28 cellular contexts compared by ENCODE assay signal in genomic region chr12:82857276-82857675, GRCh38.
DNase-seq lines count a peak whose midpoint lies in the region; ATAC-seq and TF ChIP-seq lines count a peak whose summit lies in the region.
"Had no signal": no experiment of that assay in that cellular context is flagged by ENCODE, and none has a peak within 500 bp of the region (broad histone marks: within the 10 kb centered on the region; RNA-seq: fewer than 3 reads in every experiment).

No MANE protein-coding gene starts in this region.

- H4K20me1 ChIP-seq in hepatocyte (ENCODE audit: insufficient read depth, poor library complexity, severe bottlenecking), result no peaks in the 10 kb centered on the region

- H3K9me2 ChIP-seq in hepatocyte (replicated peaks; ENCODE audit: insufficient read depth), result no peaks in the 10 kb centered on the region

- CTCF ChIA-PET in WTC11 (lab: Charles Lee), result no interaction called here

- POLR2A ChIA-PET in WTC11 (lab: Charles Lee), result no interaction called here

- peak overlapping the region; percentile 16; the same call in 1 of the 2 replicates for H3K27ac Mint-ChIP-seq in WTC11
- peak overlapping the region; percentile 19 for H3K27ac Mint-ChIP-seq in neural crest cell (ENCODE audit: unreplicated experiment)
- H3K27ac Mint-ChIP-seq: activated CD4-positive, alpha-beta T cell treated with anti-CD3 and anti-CD28 coated beads, Interleukin-2, amount 10 ng/mL, durations not matched to agents 7 days and 5 days; activated CD8-positive, alpha-beta memory T cell treated with anti-CD3 and anti-CD28 coated beads, Interleukin-2, amount 10 ng/mL, durations not matched to agents 7 days and 5 days; CD8-positive, alpha-beta T cell had no signal

- TF ChIP-seq CTCF in WTC11 (IDR thresholded peaks at IDR 0.05) (no peak), hepatocyte (IDR thresholded peaks at IDR 0.05; ENCODE audit: poor library complexity) (no peak), neural crest cell (conservative IDR thresholded peaks at IDR 0.05) (no peak)

- H3K9me3 ChIP-seq in hepatocyte (ENCODE audit: low read depth), result no peaks in the 10 kb centered on the region
- H3K9me3 ChIP-seq: A549, thyroid gland had no signal

- no peak; the same call in 1 of the 2 replicates for ATAC-seq in WTC11
- ATAC-seq: A549; activated CD8-positive, alpha-beta memory T cell treated with anti-CD3 and anti-CD28 coated beads, Interleukin-2, amount 10 ng/mL, durations not matched to agents 7 days and 5 days; CD8-positive, alpha-beta T cell; K562; Right ventricle myocardium inferior had no signal

- H3K4me1 Mint-ChIP-seq in WTC11 (peaks cover 35% of the 10 kb centered on the region), neural crest cell (peaks cover 19% of the 10 kb centered on the region)
- H3K4me1 Mint-ChIP-seq: activated CD4-positive, alpha-beta T cell treated with anti-CD3 and anti-CD28 coated beads, Interleukin-2, amount 10 ng/mL, durations not matched to agents 7 days and 5 days; activated CD8-positive, alpha-beta memory T cell treated with anti-CD3 and anti-CD28 coated beads, Interleukin-2, amount 10 ng/mL, durations not matched to agents 7 days and 5 days had no signal

- H3K27me3 ChIP-seq in hepatocyte, result no peaks in the 10 kb centered on the region
- H3K27me3 ChIP-seq: cardiac muscle cell, thyroid gland had no signal

- 0 out of 2 replicates have a peak, but pooled peaks cover 4% of the 10 kb centered on the region for H3K9me3 Mint-ChIP-seq in WTC11
- H3K9me3 Mint-ChIP-seq in neural crest cell, result peaks cover 4% of the 10 kb centered on the region
- H3K9me3 Mint-ChIP-seq: activated CD4-positive, alpha-beta T cell treated with anti-CD3 and anti-CD28 coated beads, Interleukin-2, amount 10 ng/mL, durations not matched to agents 7 days and 5 days; CD8-positive, alpha-beta T cell had no signal

- H3K4me2 ChIP-seq in hepatocyte, result peak overlapping the region; percentile 3
- H3K4me2 ChIP-seq: A549, PC-9 had no signal

- H3K4me1 ChIP-seq in hepatocyte (ENCODE audit: insufficient read depth), result no peaks in the 10 kb centered on the region
- H3K4me1 ChIP-seq: thyroid gland had no signal

- peak; percentile 54 for DNase-seq in COLO829 (ENCODE audit: low spot score)
- no peak for DNase-seq in WTC11 (ENCODE audit: low spot score)
- no peak for DNase-seq in hepatocyte (ENCODE audit: low spot score)
- DNase-seq in neural crest cell (ENCODE audit: low read depth, low spot score), result peak; percentile 8
- no peak for DNase-seq in activated naive CD4-positive, alpha-beta T cell treated with Interleukin-2 at 50 U/mL for 16 hours
- DNase-seq in NCI-H1417 treated with DMSO at 0.1 percent for 48 hours (lab: John Stamatoyannopoulos, UW), result no peak
- DNase-seq in HUDEP-2 (lab: John Stamatoyannopoulos, UW; ENCODE audit: unreplicated experiment in 76 of 76), result no peak
- DNase-seq in globus pallidus (ENCODE audit: low spot score), result no peak
- DNase-seq: activated CD4-positive, alpha-beta T cell treated with anti-CD3 and anti-CD28 coated beads, Interleukin-2, amount 10 ng/mL, durations not matched to agents 7 days and 5 days; activated CD8-positive, alpha-beta memory T cell treated with anti-CD3 and anti-CD28 coated beads, Interleukin-2, amount 10 ng/mL, durations not matched to agents 7 days and 5 days; activated naive CD4-positive, alpha-beta T cell treated with anti-CD3 and anti-CD28 coated beads, Interleukin-2, amount 50 U/mL, for 16 hours; AML-193; amygdala; CD8-positive, alpha-beta T cell; cortex of kidney; DMS 273 treated with DMSO at 0.1 percent for 48 hours; NCI-H1092 treated with DMSO at 0.1 percent for 48 hours; NCI-H187 treated with DMSO at 0.1 percent for 48 hours; NCI-H524; NK-92 treated with Interleukin-12 subunit alpha and Interleukin-12 subunit beta, amount 100 ng/mL, for 24 hours; nucleus accumbens; PC-9; stimulated activated naive CD4-positive, alpha-beta T cell treated with Interleukin-2 at 50 U/mL for 16 hours; thyroid gland had no signal

- no peak overlapping the region for H2AFZ ChIP-seq in hepatocyte
- H2AFZ ChIP-seq: PC-9 had no signal

- WGBS in hepatocyte (ENCODE audit: low lambda C conversion rate, missing lambda C conversion rate), result 90% methylated on average over 7 of the region's 7 CpGs

- H3K4me3 ChIP-seq in hepatocyte, result no peak overlapping the region
- H3K4me3 ChIP-seq: A549, cardiac muscle cell, K562, PC-9, thyroid gland had no signal

- H3K27ac ChIP-seq in hepatocyte, result peak overlapping the region; percentile 34
- H3K27ac ChIP-seq: A549, cardiac muscle cell, PC-9 had no signal

- H3K27me3 Mint-ChIP-seq in WTC11 (ENCODE audit: low read depth), result peaks cover 14% of the 10 kb centered on the region
- no peaks in the 10 kb centered on the region for H3K27me3 Mint-ChIP-seq in neural crest cell (ENCODE audit: low read depth)
- H3K27me3 Mint-ChIP-seq: activated CD4-positive, alpha-beta T cell treated with anti-CD3 and anti-CD28 coated beads, Interleukin-2, amount 10 ng/mL, durations not matched to agents 7 days and 5 days; activated CD8-positive, alpha-beta memory T cell treated with anti-CD3 and anti-CD28 coated beads, Interleukin-2, amount 10 ng/mL, durations not matched to agents 7 days and 5 days had no signal

- no peaks in the 10 kb centered on the region for H3K36me3 ChIP-seq in hepatocyte (replicated peaks; ENCODE audit: insufficient read depth, low read depth)
- H3K36me3 ChIP-seq: cardiac muscle cell, thyroid gland had no signal

- H3K36me3 Mint-ChIP-seq in WTC11, result peaks cover 4% of the 10 kb centered on the region; the same call in 1 of the 2 replicates
- H3K36me3 Mint-ChIP-seq in neural crest cell (ENCODE audit: low read depth), result peaks cover 8% of the 10 kb centered on the region
- H3K36me3 Mint-ChIP-seq: activated CD8-positive, alpha-beta memory T cell treated with anti-CD3 and anti-CD28 coated beads, Interleukin-2, amount 10 ng/mL, durations not matched to agents 7 days and 5 days had no signal

- H3K4me3 Mint-ChIP-seq in WTC11 (0 out of 2 replicates have a peak overlapping the region, but pooled peaks have one; percentile 3), neural crest cell (peak overlapping the region; percentile 0)
- H3K4me3 Mint-ChIP-seq: activated CD4-positive, alpha-beta T cell treated with anti-CD3 and anti-CD28 coated beads, Interleukin-2, amount 10 ng/mL, durations not matched to agents 7 days and 5 days; activated CD8-positive, alpha-beta memory T cell treated with anti-CD3 and anti-CD28 coated beads, Interleukin-2, amount 10 ng/mL, durations not matched to agents 7 days and 5 days; CD8-positive, alpha-beta T cell had no signal

- no peaks in the 10 kb centered on the region for H3K79me2 ChIP-seq in hepatocyte

TF ChIP-seq in WTC11, 78 proteins besides CTCF, POLR2A, EP300 and RAD21 (continues in another document):
- TF ChIP-seq FOXP1 (CRISPR knock-in tag; IDR thresholded peaks at IDR 0.05; ENCODE audit: borderline replicate concordance) (no peak), ATF2 (CRISPR knock-in tag; IDR thresholded peaks at IDR 0.05; ENCODE audit: borderline replicate concordance, low read depth) (no peak), USF1 (CRISPR knock-in tag; IDR thresholded peaks at IDR 0.05) (no peak), TEAD4 (CRISPR knock-in tag; IDR thresholded peaks at IDR 0.05) (no peak), STAT6 (CRISPR knock-in tag; conservative IDR thresholded peaks at IDR 0.05; ENCODE audit: low read depth) (no peak), NFE2L1 (CRISPR knock-in tag; IDR thresholded peaks at IDR 0.05) (no peak), E2F1 (CRISPR knock-in tag; IDR thresholded peaks at IDR 0.05) (no peak)

Comparison
In these comparisons a context has a peak if more than half of its experiments do, and no peak if none do; other contexts are left out.
1. DNase-seq: peak in COLO829 (single experiment) and neural crest cell (single experiment); none in WTC11 (single experiment), hepatocyte (single experiment), activated naive CD4-positive, alpha-beta T cell treated with Interleukin-2 at 50 U/mL for 16 hours (single experiment), NCI-H1417 treated with DMSO at 0.1 percent for 48 hours (single experiment), HUDEP-2 (0 of 76) and globus pallidus (single experiment).